In genomic region chr7:25493811-25494366, GRCh38 we compare ENCODE assay signal across 25 cellular contexts.
DNase-seq lines count a peak whose midpoint lies in the region; ATAC-seq, FAIRE-seq and TF ChIP-seq lines count a peak whose summit lies in the region.
"Had no signal": no experiment of that assay in that cellular context is flagged by ENCODE, and none has a peak within 500 bp of the region (broad histone marks: within the 10 kb centered on the region; RNA-seq: fewer than 3 reads in every experiment).

No MANE protein-coding gene starts in this region.

- H3K4me1 ChIP-seq in K562 (replicated peaks in 1 of 2; ENCODE audit: control insufficient read depth in 2 of 2, insufficient read depth in 2 of 2, low read length in 2 of 2), result peaks cover 16 to 31% of the 10 kb centered on the region in 2 experiments
- H3K4me1 ChIP-seq in uterus, result peaks cover 0 to 3% of the 10 kb centered on the region in 2 donors
- H3K4me1 ChIP-seq: BE2C had no signal

- CTCF ChIA-PET in K562 (lab: Yijun Ruan, JAX; ENCODE audit: low intra/inter-chr PET ratio), result no interaction called here

- no peak for TF ChIP-seq CTCF in K562 (IDR thresholded peaks at IDR 0.05 in 2 of 3, conservative IDR thresholded peaks at IDR 0.05 in 1 of 3; ENCODE audit: insufficient read depth in 2 of 3, low read depth in 1 of 3, low read length in 3 of 3)
- no peak for TF ChIP-seq CTCF in glutamatergic neuron (IDR thresholded peaks at IDR 0.05; ENCODE audit: partially characterized antibody, unreplicated experiment)
- no peak for TF ChIP-seq CTCF in uterus (IDR thresholded peaks at IDR 0.05)
- no peak for TF ChIP-seq CTCF in natural killer cell (IDR thresholded peaks at IDR 0.05)

- H3K9me3 Mint-ChIP-seq in glutamatergic neuron (ENCODE audit: unreplicated experiment) (peaks cover 20% of the 10 kb centered on the region), immature natural killer cell (peaks cover 0 to 2% (median 0%) of the 10 kb centered on the region in 6 donors), natural killer cell (no peaks in the 10 kb centered on the region)
- H3K9me3 Mint-ChIP-seq: CD4-positive, alpha-beta T cell; CD8-positive, alpha-beta memory T cell had no signal

- peaks cover 9% of the 10 kb centered on the region for H3K27me3 Mint-ChIP-seq in glutamatergic neuron (ENCODE audit: unreplicated experiment)
- peaks cover 0 to 4% (median 0%) of the 10 kb centered on the region in 3 donors for H3K27me3 Mint-ChIP-seq in immature natural killer cell (ENCODE audit: low read depth in 3 of 3)
- H3K27me3 Mint-ChIP-seq in natural killer cell (ENCODE audit: low read depth in 2 of 2), result no peaks in the 10 kb centered on the region
- H3K27me3 Mint-ChIP-seq: CD4-positive, alpha-beta T cell; CD8-positive, alpha-beta memory T cell had no signal

- peaks cover under 1% of the 10 kb centered on the region for H3K36me3 Mint-ChIP-seq in glutamatergic neuron (ENCODE audit: unreplicated experiment)
- no peaks in the 10 kb centered on the region for H3K36me3 Mint-ChIP-seq in immature natural killer cell
- no peaks in the 10 kb centered on the region for H3K36me3 Mint-ChIP-seq in natural killer cell
- H3K36me3 Mint-ChIP-seq: CD14-positive monocyte; CD8-positive, alpha-beta memory T cell had no signal

- ATAC-seq in K562 (no peak), HG03520 (IDR thresholded peaks at IDR 0.05; ENCODE audit: unreplicated experiment) (no peak), natural killer cell (no peak)

- DNase-seq in DMS53 (lab: John Stamatoyannopoulos, UW), result peak; percentile 29
- DNase-seq in DMS53 treated with DMSO at 0.1 percent for 48 hours (lab: John Stamatoyannopoulos, UW; ENCODE audit: unreplicated experiment), result no peak
- no peak for DNase-seq in K562 (ENCODE audit: extremely low read depth in 1 of 4, low spot score in 3 of 4)
- no peak for DNase-seq in glutamatergic neuron
- no peak for DNase-seq in uterus
- no peak for DNase-seq in immature natural killer cell
- no peak for DNase-seq in natural killer cell
- DNase-seq: ACHN; AML-193; BE2C; CD4-positive, alpha-beta T cell; CD8-positive, alpha-beta memory T cell; DMS 273 treated with DMSO at 0.1 percent for 48 hours; DND-41; GM23248; H7; HCEC 1CT had no signal

- H3K9me1 ChIP-seq in K562 (ENCODE audit: control insufficient read depth, insufficient read depth, low read length), result no peaks in the 10 kb centered on the region

- H3K4me3 ChIP-seq in K562, result no peak overlapping the region
- H3K4me3 ChIP-seq in uterus, result no peak overlapping the region
- H3K4me3 ChIP-seq: BLaER1 treated with 17β-estradiol and CSF1 and Interleukin-3, amounts not matched to agents 10 nM and 100 nM; GM23248 had no signal

- peaks cover 49% of the 10 kb centered on the region for H3K4me1 Mint-ChIP-seq in glutamatergic neuron (ENCODE audit: low read depth, unreplicated experiment)
- peaks cover 7 to 10% of the 10 kb centered on the region in 2 donors for H3K4me1 Mint-ChIP-seq in immature natural killer cell
- H3K4me1 Mint-ChIP-seq in natural killer cell, result peaks cover 8% of the 10 kb centered on the region in 2 donors

- H3K4me3 Mint-ChIP-seq in glutamatergic neuron (ENCODE audit: unreplicated experiment) (peak overlapping the region; percentile 76), immature natural killer cell (no peak overlapping the region), natural killer cell (no peak overlapping the region)
- H3K4me3 Mint-ChIP-seq: CD14-positive monocyte; CD4-positive, alpha-beta T cell; CD8-positive, alpha-beta memory T cell had no signal

- H3K79me2 ChIP-seq in K562 (ENCODE audit: control insufficient read depth, insufficient read depth, low read length), result no peaks in the 10 kb centered on the region

- peak overlapping the region; percentile 43 for H2AFZ ChIP-seq in K562 (ENCODE audit: low read depth, low read length)
- H2AFZ ChIP-seq: GM23248 had no signal

- in situ Hi-C loops in K562 (cut with MboI), result no loop called here

- H3K27ac ChIP-seq in K562 (ENCODE audit: extremely low read depth, low read depth, low read length), result no peak overlapping the region
- H3K27ac ChIP-seq in uterus, result peak overlapping the region; percentile 65 to 71
- H3K27ac ChIP-seq: 22Rv1; BLaER1 treated with 17β-estradiol and CSF1 and Interleukin-3, amounts not matched to agents 10 nM and 100 nM; GM23248 had no signal

- H3K36me3 ChIP-seq in K562 (ENCODE audit: control insufficient read depth, insufficient read depth, low read length) (no peaks in the 10 kb centered on the region), uterus (no peaks in the 10 kb centered on the region)
- H3K36me3 ChIP-seq: BE2C; BLaER1 treated with 17β-estradiol and CSF1 and Interleukin-3, amounts not matched to agents 10 nM and 100 nM had no signal

- no peak for TF ChIP-seq EP300 in K562 (IDR thresholded peaks at IDR 0.05; ENCODE audit: low read length)

- no peak for TF ChIP-seq RAD21 in K562 (CRISPR knock-in tag; conservative IDR thresholded peaks at IDR 0.05 in 1 of 2, IDR thresholded peaks at IDR 0.05 in 1 of 2)

- H3K4me2 ChIP-seq in K562 (ENCODE audit: insufficient read depth, low read length), result no peak overlapping the region

- no peaks in the 10 kb centered on the region for H4K20me1 ChIP-seq in K562 (replicated peaks; ENCODE audit: control insufficient read depth, insufficient read depth, low read length)
- H4K20me1 ChIP-seq: BLaER1 treated with 17β-estradiol and CSF1 and Interleukin-3, amounts not matched to agents 10 nM and 100 nM had no signal

- BruUV-seq in K562 (replicated peaks; lab: Mats Ljungman, UMichigan), result no TSS peak

- no peaks in the 10 kb centered on the region for H3K9me3 ChIP-seq in K562 (replicated peaks; ENCODE audit: control insufficient read depth, insufficient read depth, low read depth, low read length)
- no peaks in the 10 kb centered on the region for H3K9me3 ChIP-seq in uterus
- H3K9me3 ChIP-seq: BE2C; BLaER1 treated with 17β-estradiol and CSF1 and Interleukin-3, amounts not matched to agents 10 nM and 100 nM had no signal

- intact Hi-C loops in K562 (cut with micrococcal nuclease), result loop anchor here (10.0 kb wide), 1 partner anchor 361 kb away; no protein-coding TSS in a partner anchor
- intact Hi-C loops in uterus (cut with DNase I; ENCODE audit: low total_unique reads), result no loop called here
- intact Hi-C loops in natural killer cell (cut with micrococcal nuclease), result no loop called here

- H3K27me3 ChIP-seq in K562 (ENCODE audit: control insufficient read depth in 2 of 2, insufficient read depth in 2 of 2, low read length in 2 of 2) (no peaks in the 10 kb centered on the region; a peak in 1 of 5 replicates), uterus (no peaks in the 10 kb centered on the region)
- H3K27me3 ChIP-seq: BE2C; BLaER1 treated with 17β-estradiol and CSF1 and Interleukin-3, amounts not matched to agents 10 nM and 100 nM had no signal

- POLR2A ChIA-PET in K562 (lab: Yijun Ruan, JAX), result interaction anchor here (1.0 kb wide), 1 partner anchor 368 kb away, joined by 4 read pairs; no protein-coding TSS in a partner anchor

- no peak overlapping the region for H3K9ac ChIP-seq in K562 (ENCODE audit: insufficient read depth in 1 of 2, low read depth in 2 of 2, low read length in 2 of 2)
- H3K9ac ChIP-seq: BLaER1 treated with 17β-estradiol and CSF1 and Interleukin-3, amounts not matched to agents 10 nM and 100 nM; GM23248 had no signal

- 54% methylated on average over 8 of the region's 8 CpGs for WGBS in K562 (ENCODE audit: insufficient coverage, low coverage, missing lambda C conversion rate)

- TF ChIP-seq POLR2A in K562 (conservative IDR thresholded peaks at IDR 0.05) (no peak), uterus (IDR thresholded peaks at IDR 0.05) (no peak)

- peak overlapping the region; percentile 100 for H3K27ac Mint-ChIP-seq in glutamatergic neuron (ENCODE audit: unreplicated experiment)
- no peak overlapping the region for H3K27ac Mint-ChIP-seq in immature natural killer cell
- H3K27ac Mint-ChIP-seq in natural killer cell, result no peak overlapping the region
- H3K27ac Mint-ChIP-seq: CD4-positive, alpha-beta T cell; CD8-positive, alpha-beta memory T cell had no signal

- FAIRE-seq in K562 (lab: Jason Lieb, UNC), result no peak
- FAIRE-seq: A204.1, D721Med, GM12892, H1 had no signal

TF ChIP-seq in K562, 482 proteins besides CTCF, POLR2A, EP300 and RAD21:
- TF ChIP-seq NR1H2 (CRISPR knock-in tag; IDR thresholded peaks at IDR 0.05) (no peak), DPF2 (IDR thresholded peaks at IDR 0.05) (no peak), CHCHD3 (CRISPR knock-in tag; IDR thresholded peaks at IDR 0.05) (no peak), KAT2B (IDR thresholded peaks at IDR 0.05; ENCODE audit: low read depth, low read length) (no peak), ATF7 (IDR thresholded peaks at IDR 0.05) (peak; percentile 56; the same call in 1 of the 2 replicates), ZNF197 (CRISPR knock-in tag; IDR thresholded peaks at IDR 0.05; ENCODE audit: low read depth) (no peak), E2F1 (CRISPR knock-in tag; IDR thresholded peaks at IDR 0.05) (no peak), ZKSCAN1 (IDR thresholded peaks at IDR 0.05; ENCODE audit: low read depth, low read length) (peak; percentile 93), ZFP91 (CRISPR knock-in tag; IDR thresholded peaks at IDR 0.05) (no peak)
